Comparison of ENCODE assay signal across 29 cellular contexts in the genomic region with DNA sequence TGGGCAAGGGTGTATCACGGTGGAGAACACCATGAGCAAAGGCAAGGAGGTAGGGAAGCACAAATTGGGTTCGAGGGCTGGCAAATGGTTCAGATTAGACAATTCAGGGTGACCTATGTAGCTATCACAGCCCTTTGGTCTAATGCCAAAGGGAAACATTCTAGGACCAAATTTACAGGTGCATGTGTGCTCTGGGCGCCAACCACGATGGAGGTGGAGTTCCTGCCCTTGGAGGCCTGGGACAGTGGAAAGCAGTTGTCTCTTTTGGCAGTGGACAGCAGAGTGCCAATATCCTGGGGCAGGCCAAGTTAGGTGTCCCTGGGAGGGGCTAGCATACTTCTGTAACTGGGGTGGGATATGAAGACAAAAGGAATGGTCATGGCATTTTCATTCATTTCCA. TPM values are rescaled to one million over a fixed set of nuclear protein-coding genes. Genes with fewer than 3 reads are reported as not detected.
"Had no signal": no experiment of that assay in that cellular context is flagged by ENCODE, and none has a peak within 500 bp of the region (broad histone marks: within the 10 kb centered on the region; RNA-seq: fewer than 3 reads in every experiment).

No MANE protein-coding gene starts in this region.

- DNase-seq: activated CD4-positive, alpha-beta T cell treated with anti-CD3 and anti-CD28 coated beads for 4 hours; activated CD8-positive, alpha-beta memory T cell treated with anti-CD3 and anti-CD28 coated beads, Interleukin-2, amount 50 U/mL, for 4 hours; activated naive CD4-positive, alpha-beta T cell treated with anti-CD3 and anti-CD28 coated beads, Interleukin-2, amount 50 U/mL, for 16 hours; activated naive CD8-positive, alpha-beta T cell treated with anti-CD3 and anti-CD28 coated beads, Interleukin-2, amount 10 ng/mL, durations not matched to agents 7 days and 5 days; activated T-cell treated with anti-CD3 and anti-CD28 coated beads, Interleukin-2, amount 50 U/mL, for 1 hour; anterior cingulate cortex; caudate nucleus; KG1; MV-4-11; NCI-H1092 treated with DMSO at 0.1 percent for 48 hours; NCI-H1417 treated with DMSO at 0.1 percent for 48 hours; NCI-H1694; NCI-H2029; NCI-H345; NCI-H510A; NCI-H526 treated with DMSO at 0.1 percent for 48 hours; NCI-H82; OCI-M1; SHP77; SW 1271 had no signal

- H3K9me3 Mint-ChIP-seq: T-helper 2 cell treated with Interferon-gamma antibody and Interleukin-4, amounts not matched to agents 5 μg/mL and 100 μg/mL, for 36 hours had no signal

- H3K4me3 ChIP-seq: adrenal gland, breast epithelium, MG63, Peyer's patch, SJSA1 had no signal

- H3K4me1 Mint-ChIP-seq: activated naive CD8-positive, alpha-beta T cell treated with anti-CD3 and anti-CD28 coated beads, Interleukin-2, amount 10 ng/mL, durations not matched to agents 7 days and 5 days had no signal

- H3K4me3 Mint-ChIP-seq: activated naive CD8-positive, alpha-beta T cell treated with anti-CD3 and anti-CD28 coated beads, Interleukin-2, amount 10 ng/mL, durations not matched to agents 7 days and 5 days; T-helper 2 cell treated with Interferon-gamma antibody and Interleukin-4, amounts not matched to agents 5 μg/mL and 100 μg/mL, for 36 hours had no signal

- H3K27ac Mint-ChIP-seq: activated naive CD8-positive, alpha-beta T cell treated with anti-CD3 and anti-CD28 coated beads, Interleukin-2, amount 10 ng/mL, durations not matched to agents 7 days and 5 days; T-helper 2 cell treated with Interferon-gamma antibody and Interleukin-4, amounts not matched to agents 5 μg/mL and 100 μg/mL, for 36 hours had no signal

- H3K27ac ChIP-seq: adrenal gland, breast epithelium, Peyer's patch, RWPE1, SJSA1 had no signal

- ATAC-seq: activated CD4-positive, CD25-positive, alpha-beta regulatory T cell treated with anti-CD3 and anti-CD28 coated beads, Interleukin-2, amount 50 U/mL, for 24 hours had no signal

RNA-seq across cellular contexts. Expression of a gene that starts 40.1 kb away (rescaled TPM):
- total RNA-seq: activated naive CD8-positive, alpha-beta T cell treated with anti-CD3 and anti-CD28 coated beads, Interleukin-2, amount 10 ng/mL, durations not matched to agents 7 days and 5 days; Peyer's patch; T-helper 1 cell treated with Interleukin-12 subunit alpha and Interleukin-12 subunit beta and Interleukin-4 antibody, amounts not matched to agents 30 ng/mL and 1 ng/mL, for 36 hours had no signal

RNA-seq across cellular contexts. Expression of a gene that starts 52.6 kb away (rescaled TPM):
- total RNA-seq: activated naive CD8-positive, alpha-beta T cell treated with anti-CD3 and anti-CD28 coated beads, Interleukin-2, amount 10 ng/mL, durations not matched to agents 7 days and 5 days; SJSA1; T-helper 1 cell treated with Interleukin-12 subunit alpha and Interleukin-12 subunit beta and Interleukin-4 antibody, amounts not matched to agents 30 ng/mL and 1 ng/mL, for 36 hours had no signal
